In the genomic region with DNA sequence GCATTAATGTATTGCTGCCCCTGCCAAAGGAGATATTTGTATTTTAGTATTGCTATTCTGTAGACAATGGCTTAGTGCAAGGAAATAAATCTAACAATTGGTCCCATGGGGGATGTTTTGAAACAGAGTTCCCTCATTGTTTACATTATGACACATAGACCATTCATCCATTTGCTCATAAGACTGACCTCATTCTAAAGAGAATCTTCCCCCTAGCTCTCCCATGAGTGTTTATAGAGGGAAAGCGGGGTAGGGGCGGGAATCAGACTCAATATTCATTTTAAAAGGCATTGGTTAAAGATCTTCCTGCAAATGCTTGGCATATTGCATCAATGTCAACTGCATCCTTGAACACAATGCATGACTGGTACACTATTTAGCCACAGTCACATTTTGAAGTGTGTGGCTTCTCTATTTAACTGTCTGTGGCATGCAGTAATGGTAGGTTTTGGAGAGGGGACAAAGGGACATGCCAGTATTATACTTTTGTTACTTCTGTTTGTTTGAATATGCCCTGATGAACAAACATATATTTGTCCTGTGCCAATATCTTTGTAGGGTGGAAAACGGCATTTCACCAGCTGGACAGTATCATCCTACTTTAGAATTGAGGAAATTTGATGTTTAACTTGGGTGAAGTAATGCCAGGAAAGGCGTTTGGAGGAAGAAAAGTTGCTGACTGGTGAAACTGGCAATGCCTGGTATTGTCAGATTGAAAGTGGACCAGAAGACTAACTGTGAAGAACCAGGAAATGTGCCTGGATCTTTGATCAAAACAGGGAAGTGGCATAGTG, we compare ENCODE assay signal across 10 cellular contexts.
A peak's percentile ranks its signal among the peaks of the same experiment; 100 is the strongest.
DNase-seq lines count a peak whose midpoint lies in the region; ATAC-seq and TF ChIP-seq lines count a peak whose summit lies in the region.
"Had no signal": no experiment of that assay in that cellular context is flagged by ENCODE, and none has a peak within 500 bp of the region (broad histone marks: within the 10 kb centered on the region; RNA-seq: fewer than 3 reads in every experiment).

No MANE protein-coding gene starts in this region.

- no peaks in the 10 kb centered on the region for H3K9me3 ChIP-seq in suprapubic skin

- ATAC-seq in GM18909 (IDR thresholded peaks at IDR 0.05; ENCODE audit: poor library complexity, unreplicated experiment) = no peak
- ATAC-seq in HG03135 (IDR thresholded peaks at IDR 0.05; ENCODE audit: unreplicated experiment) = no peak

- no peak for TF ChIP-seq CTCF in suprapubic skin (IDR thresholded peaks at IDR 0.05)

- TF ChIP-seq POLR2A in suprapubic skin (IDR thresholded peaks at IDR 0.05) = no peak

- 66% methylated on average over 4 of the region's 4 CpGs for WGBS in suprapubic skin

- no peak overlapping the region for H3K27ac ChIP-seq in suprapubic skin

- H3K4me1 ChIP-seq in suprapubic skin = no peaks in the 10 kb centered on the region

- DNase-seq in AG08395 (ENCODE audit: low spot score) (peak; percentile 52), HS-5 (ENCODE audit: low read depth) (peak; percentile 92), T1000 (lab: John Stamatoyannopoulos, UW) (peak; percentile 41), hepatic stellate cell (ENCODE audit: low spot score) (peak; percentile 18), suprapubic skin (ENCODE audit: low spot score in 2 of 2) (no peak), NCI-H1092 (lab: John Stamatoyannopoulos, UW) (no peak)
- DNase-seq: activated naive CD8-positive, alpha-beta T cell treated with anti-CD3 and anti-CD28 coated beads for 36 hours; NCI-H1048 had no signal

- H3K36me3 ChIP-seq in suprapubic skin = no peaks in the 10 kb centered on the region

- no peaks in the 10 kb centered on the region for H3K27me3 ChIP-seq in suprapubic skin

- H3K4me3 ChIP-seq in suprapubic skin = no peak overlapping the region

- no peak for TF ChIP-seq EP300 in suprapubic skin (IDR thresholded peaks at IDR 0.05)

Comparison
In these comparisons a context has a peak if more than half of its experiments do, and no peak if none do; other contexts are left out.
1. DNase-seq: peak in AG08395 (single experiment), HS-5 (single experiment), T1000 (single experiment) and hepatic stellate cell (single experiment); none in suprapubic skin (0 of 2) and NCI-H1092 (single experiment).